In the genomic region with DNA sequence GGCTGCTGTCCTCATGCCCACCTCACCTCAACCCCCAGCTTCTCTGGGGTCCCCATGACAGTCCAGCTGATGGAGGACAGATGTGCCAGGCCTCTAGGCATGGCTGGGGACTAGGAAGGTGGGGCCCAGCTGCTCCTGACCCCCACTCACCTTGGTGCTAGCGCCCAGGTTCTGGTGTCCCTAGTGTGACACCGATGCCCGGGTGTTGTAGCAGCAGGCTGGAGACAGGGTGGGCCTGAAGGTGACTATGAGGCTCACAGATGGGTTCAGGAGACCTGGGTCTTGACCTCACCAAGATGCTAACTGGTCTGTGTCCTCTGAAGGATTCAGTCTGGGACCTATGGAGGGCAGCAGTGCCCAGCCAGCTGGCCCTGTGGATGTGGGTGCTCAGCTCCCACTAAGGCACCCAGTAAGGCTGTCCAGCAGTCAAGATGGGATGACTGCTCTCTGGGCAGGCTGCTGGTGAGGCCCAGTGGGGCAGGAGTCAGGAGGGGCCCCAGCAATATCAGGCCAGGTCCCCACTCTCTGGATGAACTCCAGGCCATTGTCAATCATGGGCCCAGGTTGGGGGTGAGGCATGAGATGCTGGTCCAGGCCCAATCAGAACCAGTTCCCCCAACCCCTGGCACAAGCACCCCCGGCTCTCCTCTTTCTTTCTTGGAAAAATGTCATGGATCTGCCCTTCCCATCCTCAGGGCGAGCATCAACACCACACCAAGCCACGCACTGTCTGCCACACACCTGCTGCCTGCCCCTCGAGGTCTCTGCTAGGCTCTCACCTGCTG, we compare ENCODE assay signal across 25 cellular contexts. TPM values are rescaled to one million over a fixed set of nuclear protein-coding genes. Genes with fewer than 3 reads are reported as not detected.
DNase-seq lines count a peak whose midpoint lies in the region; ATAC-seq and TF ChIP-seq lines count a peak whose summit lies in the region.
"Had no signal": no experiment of that assay in that cellular context is flagged by ENCODE, and none has a peak within 500 bp of the region (broad histone marks: within the 10 kb centered on the region; RNA-seq: fewer than 3 reads in every experiment).

No MANE protein-coding gene starts in this region.

- H3K23ac ChIP-seq in trophoblast cell (ENCODE audit: low read length) (no peak overlapping the region), mesenchymal stem cell (ENCODE audit: low read length in 2 of 2) (no peak overlapping the region)

- H3K79me1 ChIP-seq in trophoblast cell (ENCODE audit: low read length) (no peaks in the 10 kb centered on the region), mesenchymal stem cell (replicated peaks; ENCODE audit: low read length, poor library complexity, severe bottlenecking) (no peaks in the 10 kb centered on the region)

- WGBS in trophoblast cell (ENCODE audit: extremely low coverage, insufficient coverage, insufficient read length), result no CpG with 5 or more reads among the region's 7 CpGs
- 95 to 96% methylated on average over 7 of the region's 7 CpGs for WGBS in aorta, 2 donors
- 81% methylated on average over 7 of the region's 7 CpGs for WGBS in mesenchymal stem cell

- H4K8ac ChIP-seq in trophoblast cell (ENCODE audit: low read depth, low read length) (no peak overlapping the region), mesenchymal stem cell (ENCODE audit: low read length) (no peak overlapping the region)

- H3K4me3 ChIP-seq in left ventricle myocardium inferior (no peak overlapping the region), trophoblast cell (ENCODE audit: low read depth, low read length) (peak overlapping the region; percentile 46), aorta (ENCODE audit: low read length in 2 of 2) (no peak overlapping the region), mesenchymal stem cell (ENCODE audit: insufficient read depth in 1 of 2, low read depth in 1 of 2, low read length in 2 of 2) (no peak overlapping the region)
- H3K4me3 ChIP-seq: cardiac muscle cell, GM23248, prostate gland, skin epidermis had no signal

- no peak overlapping the region for H3K9ac ChIP-seq in trophoblast cell (ENCODE audit: low read length)
- H3K9ac ChIP-seq in mesenchymal stem cell (ENCODE audit: low read length), result no peak overlapping the region
- H3K9ac ChIP-seq: GM23248 had no signal

- H4K91ac ChIP-seq in trophoblast cell (ENCODE audit: low read depth, low read length), result no peak overlapping the region
- H4K91ac ChIP-seq in mesenchymal stem cell (ENCODE audit: low read length), result no peak overlapping the region

- H3K9me3 ChIP-seq in left ventricle myocardium inferior (replicated peaks), result no peaks in the 10 kb centered on the region
- H3K9me3 ChIP-seq in trophoblast cell (ENCODE audit: insufficient read depth, low read depth, low read length), result peaks cover 2% of the 10 kb centered on the region
- H3K9me3 ChIP-seq in aorta (ENCODE audit: control insufficient read depth, low read length), result no peaks in the 10 kb centered on the region
- H3K9me3 ChIP-seq in mesenchymal stem cell (ENCODE audit: control insufficient read depth, low read length), result no peaks in the 10 kb centered on the region
- H3K9me3 ChIP-seq: prostate gland had no signal

- H3K18ac ChIP-seq in trophoblast cell (ENCODE audit: low read length) (no peak overlapping the region), mesenchymal stem cell (ENCODE audit: low read depth in 1 of 2, low read length in 2 of 2) (no peak overlapping the region)

- intact Hi-C loops in cardiac septum (cut with DNase I) (no loop called here), left ventricle myocardium inferior (cut with micrococcal nuclease) (no loop called here), aorta (cut with DNase I) (no loop called here)

- ATAC-seq in aorta (ENCODE audit: low FRiP score), result peak; percentile 12

- no peaks in the 10 kb centered on the region for H3K79me2 ChIP-seq in trophoblast cell (ENCODE audit: control insufficient read depth, insufficient read depth, low read length, poor library complexity)

- H2BK12ac ChIP-seq in trophoblast cell (ENCODE audit: low read length) (no peak overlapping the region), mesenchymal stem cell (ENCODE audit: low read length in 2 of 2) (no peak overlapping the region)

- H3K27ac ChIP-seq in left ventricle myocardium inferior (replicated peaks), result no peak overlapping the region
- no peak overlapping the region for H3K27ac ChIP-seq in trophoblast cell (ENCODE audit: low read depth, low read length)
- H3K27ac ChIP-seq in aorta (ENCODE audit: low read depth in 1 of 2, low read length in 2 of 2), result no peak overlapping the region
- no peak overlapping the region for H3K27ac ChIP-seq in mesenchymal stem cell (ENCODE audit: low read length, poor library complexity, severe bottlenecking)
- H3K27ac ChIP-seq: cardiac muscle cell, GM23248, HL-60, prostate gland, skin epidermis had no signal

- no peak for TF ChIP-seq CTCF in left ventricle myocardium inferior (IDR thresholded peaks at IDR 0.05; ENCODE audit: borderline replicate concordance)

- no peak overlapping the region for H2BK15ac ChIP-seq in mesenchymal stem cell (ENCODE audit: low read depth, poor library complexity, severe bottlenecking)

- H3K27me3 ChIP-seq in left ventricle myocardium inferior (ENCODE audit: low read depth), result no peaks in the 10 kb centered on the region
- H3K27me3 ChIP-seq in trophoblast cell (ENCODE audit: insufficient read depth, low read length), result no peaks in the 10 kb centered on the region
- H3K27me3 ChIP-seq in aorta (ENCODE audit: control insufficient read depth in 1 of 2, insufficient read depth in 2 of 2, low read length in 1 of 2), result no peaks in the 10 kb centered on the region
- H3K27me3 ChIP-seq in mesenchymal stem cell (ENCODE audit: control insufficient read depth in 1 of 2, insufficient read depth in 1 of 2, low read length in 2 of 2), result peaks cover 24 to 69% of the 10 kb centered on the region in 2 experiments
- H3K27me3 ChIP-seq: cardiac muscle cell had no signal

- DNase-seq in cardiac septum (ENCODE audit: low spot score) (peak; percentile 51), left ventricle myocardium inferior (no peak), hepatic stellate cell (ENCODE audit: low spot score) (peak; percentile 2), trophoblast cell (no peak), aorta (peak in 1 of 2 donors; percentile 45), NCI-H187 (lab: John Stamatoyannopoulos, UW) (no peak), mesenchymal stem cell (no peak), GF-D8 (lab: John Stamatoyannopoulos, UW) (no peak)
- DNase-seq: activated CD4-positive, CD25-positive, alpha-beta regulatory T cell treated with anti-CD3 and anti-CD28 coated beads, Interleukin-2, amount 50 U/mL, for 72 hours; amniotic stem cell; erythroblast; GM23248; IMR-90; kidney glomerular epithelial cell; NCI-H1417 treated with DMSO at 0.1 percent for 48 hours; NCI-H748 treated with DMSO at 0.1 percent for 48 hours; nephron progenitor cell; OCI-M1; SHP77; stimulated activated CD4-positive, alpha-beta T cell treated with anti-CD3 and anti-CD28 coated beads, Interleukin-4, amount 100 ng/mL, for 1 hour had no signal

- H2AK5ac ChIP-seq in trophoblast cell (ENCODE audit: low read length) (no peak overlapping the region), mesenchymal stem cell (ENCODE audit: low read length, severe bottlenecking) (no peak overlapping the region)

- H2BK5ac ChIP-seq in trophoblast cell (ENCODE audit: low read depth, low read length, poor library complexity) (no peak overlapping the region), mesenchymal stem cell (ENCODE audit: low read depth, low read length, poor library complexity, severe bottlenecking) (no peak overlapping the region)

- H2BK120ac ChIP-seq in trophoblast cell (ENCODE audit: insufficient read depth, low read length, poor library complexity) (no peak overlapping the region), mesenchymal stem cell (ENCODE audit: low read depth, low read length) (no peak overlapping the region)

- H3K4ac ChIP-seq in trophoblast cell (ENCODE audit: low read depth, low read length) (no peak overlapping the region), mesenchymal stem cell (ENCODE audit: low read depth in 1 of 2, low read length in 2 of 2) (no peak overlapping the region)

- H4K12ac ChIP-seq in trophoblast cell (ENCODE audit: low read depth, low read length), result no peak overlapping the region

- H3K4me1 ChIP-seq in left ventricle myocardium inferior, result no peaks in the 10 kb centered on the region
- H3K4me1 ChIP-seq in trophoblast cell (ENCODE audit: control insufficient read depth in 1 of 2, insufficient read depth in 2 of 2, low read length in 2 of 2), result no peaks in the 10 kb centered on the region
- no peaks in the 10 kb centered on the region for H3K4me1 ChIP-seq in aorta (ENCODE audit: control insufficient read depth in 1 of 2, insufficient read depth in 2 of 2, low read length in 2 of 2)
- H3K4me1 ChIP-seq in mesenchymal stem cell (ENCODE audit: control insufficient read depth, insufficient read depth, low read depth, low read length), result no peaks in the 10 kb centered on the region
- H3K4me1 ChIP-seq: prostate gland had no signal

- H3K4me2 ChIP-seq in trophoblast cell (ENCODE audit: low read length) (no peak overlapping the region), mesenchymal stem cell (ENCODE audit: low read length, poor library complexity, severe bottlenecking) (no peak overlapping the region)

- H2AFZ ChIP-seq in trophoblast cell (ENCODE audit: insufficient read depth, low read length, poor library complexity) (no peak overlapping the region), mesenchymal stem cell (ENCODE audit: low read depth, low read length) (no peak overlapping the region)
- H2AFZ ChIP-seq: GM23248 had no signal

- H3K36me3 ChIP-seq in left ventricle myocardium inferior, result no peaks in the 10 kb centered on the region
- no peaks in the 10 kb centered on the region for H3K36me3 ChIP-seq in trophoblast cell (ENCODE audit: control insufficient read depth in 1 of 2, insufficient read depth in 2 of 2, low read length in 2 of 2)
- peaks cover 0 to 2% of the 10 kb centered on the region in 2 donors for H3K36me3 ChIP-seq in aorta (ENCODE audit: control insufficient read depth in 1 of 2, insufficient read depth in 2 of 2, low read length in 1 of 2)
- no peaks in the 10 kb centered on the region for H3K36me3 ChIP-seq in mesenchymal stem cell (ENCODE audit: control insufficient read depth in 1 of 2, insufficient read depth in 2 of 2, low read depth in 1 of 2, low read length in 2 of 2)
- H3K36me3 ChIP-seq: cardiac muscle cell, prostate gland had no signal

- H3K14ac ChIP-seq in trophoblast cell (ENCODE audit: low read length), result no peak overlapping the region
- H3K14ac ChIP-seq in mesenchymal stem cell (ENCODE audit: low read length in 2 of 2), result no peak overlapping the region

RNA-seq across cellular contexts. Expression of a gene that starts 33.0 kb away (rescaled TPM):
- 26.8 TPM for total RNA-seq in cardiac septum
- 24.3 TPM for total RNA-seq in left ventricle myocardium inferior
- 0.10 and 0.12 TPM in 2 replicates for polyA plus RNA-seq in trophoblast cell (2013)
- 10 to 100 TPM; 10.9 to 31.2 TPM for total RNA-seq in aorta
- polyA plus RNA-seq in aorta, result 10 to 100 TPM; 14.4 to 91.2 TPM
- 0.08 TPM for polyA plus RNA-seq in mesenchymal stem cell (2013, experiment 1 of 2)
- not detected for polyA plus RNA-seq in mesenchymal stem cell (2013, experiment 2 of 2)
- total RNA-seq: GM23248, IMR-90 had no signal
- polyA plus RNA-seq: CD14-positive monocyte, GM23248, IMR-90 had no signal

Comparison
In these comparisons a context has a peak if more than half of its experiments do, and no peak if none do; other contexts are left out.
1. DNase-seq: peak in cardiac septum (single experiment) and hepatic stellate cell (single experiment); none in left ventricle myocardium inferior (single experiment), trophoblast cell (0 of 2), NCI-H187 (0 of 2), mesenchymal stem cell (single experiment) and GF-D8 (single experiment).